8 cellular contexts compared by ENCODE assay signal in the genomic region with DNA sequence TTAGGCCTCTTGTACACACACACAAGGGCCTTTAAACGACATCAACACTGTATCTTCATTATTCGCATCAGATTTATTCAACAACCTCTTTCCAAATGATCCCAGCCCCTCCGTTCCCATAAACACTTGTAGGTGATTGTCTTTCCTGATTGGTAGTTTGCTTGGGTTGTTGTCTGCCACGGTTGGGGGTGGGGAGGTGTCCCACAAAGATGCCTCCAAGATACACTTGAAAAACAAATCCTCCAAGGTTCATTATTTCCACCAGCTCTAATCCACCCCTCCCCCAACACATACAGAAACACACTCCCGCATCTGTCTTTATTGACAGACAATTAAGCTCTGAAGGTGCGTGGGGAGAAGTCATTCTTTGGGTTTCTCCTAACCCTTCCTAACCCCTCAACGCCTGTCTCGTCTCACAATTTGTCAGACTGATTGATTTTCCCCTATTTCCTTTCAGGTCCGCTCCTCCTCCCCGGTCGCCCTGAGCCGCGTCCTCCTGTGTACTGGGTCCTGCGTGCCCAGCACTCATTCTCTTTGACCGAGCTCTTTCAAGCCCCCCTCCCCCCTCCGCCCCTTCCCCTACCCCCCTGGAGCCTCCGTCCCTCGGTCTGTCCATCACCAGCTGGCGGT. TPM values are rescaled to one million over a fixed set of nuclear protein-coding genes. Genes with fewer than 3 reads are reported as not detected.
DNase-seq lines count a peak whose midpoint lies in the region; TF ChIP-seq lines count a peak whose summit lies in the region.

No MANE protein-coding gene starts in this region.

- H3K27ac ChIP-seq in ACC112 (ENCODE audit: low read depth, low read length): peak overlapping the region; percentile 68
- H3K27ac ChIP-seq in testis: peak overlapping the region; percentile 98 to 99

- DNase-seq in H7: peak; percentile 74
- DNase-seq in T-helper 1 cell: peak in 4 of 5 donors; percentile 14 to 27 (median 18)
- peak; percentile 44 for DNase-seq in dermis blood vessel endothelial cell
- peak; percentile 36 to 40 for DNase-seq in lung microvascular endothelial cell (ENCODE audit: low read depth in 2 of 2)
- peak; percentile 45 for DNase-seq in testis
- no peak for DNase-seq in NCI-H345 treated with DMSO at 0.1 percent for 48 hours (lab: John Stamatoyannopoulos, UW; ENCODE audit: unreplicated experiment)
- no peak for DNase-seq in cerebellar nuclear complex (lab: John Stamatoyannopoulos, UW)

- H2AFZ ChIP-seq in ACC112 (ENCODE audit: low read length, unreplicated experiment): no peak overlapping the region

- no peaks in the 10 kb centered on the region for H3K27me3 ChIP-seq in ACC112 (ENCODE audit: insufficient read depth, low read length)
- H3K27me3 ChIP-seq in H7 (ENCODE audit: control insufficient read depth, insufficient read depth, low read length): no peaks in the 10 kb centered on the region
- H3K27me3 ChIP-seq in testis: no peaks in the 10 kb centered on the region

- H3K79me2 ChIP-seq in ACC112 (ENCODE audit: control insufficient read depth, insufficient read depth, low read length, unreplicated experiment): peaks cover 77% of the 10 kb centered on the region

- TF ChIP-seq POLR2A in testis (IDR thresholded peaks at IDR 0.05): no peak

- H3K36me3 ChIP-seq in ACC112 (ENCODE audit: insufficient read depth, low read length) (peaks cover 5% of the 10 kb centered on the region; the same call in 1 of the 2 replicates), H7 (replicated peaks; ENCODE audit: control insufficient read depth, insufficient read depth, low read length) (peaks cover 5% of the 10 kb centered on the region), testis (ENCODE audit: low read depth, missing control alignments) (no peaks in the 10 kb centered on the region)

- H3K4me1 ChIP-seq in ACC112 (ENCODE audit: control insufficient read depth, insufficient read depth, low read length, unreplicated experiment) (peaks cover 45% of the 10 kb centered on the region), testis (peaks cover 22% of the 10 kb centered on the region)

- intact Hi-C loops in testis (cut with DNase I; ENCODE audit: low total_unique reads): no loop called here

- TF ChIP-seq CTCF in testis (IDR thresholded peaks at IDR 0.05): no peak

- 0 to 1% methylated on average over 19 of the region's 19 CpGs for WGBS in testis, 2 donors

- peak overlapping the region; percentile 84 for H3K4me3 ChIP-seq in ACC112 (ENCODE audit: low read depth, low read length)
- peak overlapping the region; percentile 89 for H3K4me3 ChIP-seq in H7 (ENCODE audit: insufficient read depth, low read depth, low read length)
- peak overlapping the region; percentile 92 to 97 for H3K4me3 ChIP-seq in testis

- H3K9me3 ChIP-seq in testis: no peaks in the 10 kb centered on the region

RNA-seq across cellular contexts. Expression of gene WDR26, which starts 1.4 kb away (rescaled TPM):
- 41.2 and 58.0 TPM in 2 replicates for total RNA-seq in H7 (2014; rRNA removed; shearing (Covaris generic))
- total RNA-seq in dermis blood vessel endothelial cell (70.3 and 140 TPM in 2 replicates), lung microvascular endothelial cell (51.4 and 61.7 TPM in 2 replicates), testis (100 to 1,000 TPM in 1 of 2 donors, 10 to 100 TPM in 1; 86.1 to 104 TPM)
- polyA plus RNA-seq in testis (ENCODE audit: insufficient read depth, low read depth, low replicate concordance): 105 TPM

Comparison
In these comparisons a context has a peak if more than half of its experiments do, and no peak if none do; other contexts are left out.
1. DNase-seq: peak in H7 (single experiment), T-helper 1 cell (4 of 5), dermis blood vessel endothelial cell (single experiment), lung microvascular endothelial cell (2 of 2) and testis (single experiment); none in NCI-H345 treated with DMSO at 0.1 percent for 48 hours (single experiment) and cerebellar nuclear complex (0 of 2).
2. Peak in every context shown above with its lines, with median percentiles within 50 percentile points of each other: H3K4me3 ChIP-seq.